Comparison of ENCODE assay signal across 18 cellular contexts in the genomic region with DNA sequence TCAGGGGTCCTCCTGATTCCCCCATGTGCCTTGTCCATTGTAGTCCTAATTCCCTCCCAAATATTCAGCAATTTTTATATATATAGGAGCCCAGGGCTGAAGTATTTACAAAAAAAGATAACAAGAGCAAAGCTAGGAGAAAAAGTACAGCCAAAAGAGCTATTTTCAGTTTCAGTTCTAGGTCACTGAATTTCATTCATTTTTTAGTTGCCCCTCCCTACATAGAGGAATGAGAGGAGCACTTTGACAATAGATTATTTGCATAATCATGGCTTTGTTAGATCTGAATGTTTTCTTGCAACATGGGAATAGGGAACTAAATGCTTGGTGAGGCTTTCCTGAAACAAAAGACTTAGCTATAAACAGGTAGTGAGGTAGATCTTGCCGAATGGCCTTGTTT. TPM values are rescaled to one million over a fixed set of nuclear protein-coding genes. Genes with fewer than 3 reads are reported as not detected.
DNase-seq lines count a peak whose midpoint lies in the region; ATAC-seq and TF ChIP-seq lines count a peak whose summit lies in the region.
"Had no signal": no experiment of that assay in that cellular context is flagged by ENCODE, and none has a peak within 500 bp of the region (broad histone marks: within the 10 kb centered on the region; RNA-seq: fewer than 3 reads in every experiment).

No MANE protein-coding gene starts in this region.

- H3K4me1 ChIP-seq in neural progenitor cell: no peaks in the 10 kb centered on the region

- no peak overlapping the region for H3K27ac ChIP-seq in neural progenitor cell

- H3K9me3 Mint-ChIP-seq in T-helper 2 cell treated with Interferon-gamma antibody and Interleukin-4, amounts not matched to agents 5 μg/mL and 100 μg/mL, for 36 hours: no peaks in the 10 kb centered on the region
- H3K9me3 Mint-ChIP-seq in activated T-helper 17 cell treated with anti-CD3 and anti-CD28 coated beads, Interleukin-2, amount 50 U/mL, for 72 hours: no peaks in the 10 kb centered on the region
- H3K9me3 Mint-ChIP-seq in natural killer cell treated with Interleukin-12 subunit alpha and Interleukin-12 subunit beta and Interleukin-15 and Interleukin-18, amount 100 ng/mL, for 72 hours: no peaks in the 10 kb centered on the region
- no peaks in the 10 kb centered on the region for H3K9me3 Mint-ChIP-seq in neural progenitor cell

- no peaks in the 10 kb centered on the region for H4K20me1 ChIP-seq in neural progenitor cell (ENCODE audit: low read depth)

- TF ChIP-seq CTCF in neural progenitor cell (IDR thresholded peaks at IDR 0.05): no peak

- no peaks in the 10 kb centered on the region for H3K79me2 ChIP-seq in neural progenitor cell (ENCODE audit: low read depth)

- peaks cover 9% of the 10 kb centered on the region for H3K4me1 Mint-ChIP-seq in T-helper 2 cell treated with Interferon-gamma antibody and Interleukin-4, amounts not matched to agents 5 μg/mL and 100 μg/mL, for 36 hours (ENCODE audit: low read depth)
- H3K4me1 Mint-ChIP-seq in activated T-helper 17 cell treated with anti-CD3 and anti-CD28 coated beads, Interleukin-2, amount 50 U/mL, for 72 hours: peaks cover 10% of the 10 kb centered on the region
- H3K4me1 Mint-ChIP-seq in natural killer cell treated with Interleukin-12 subunit alpha and Interleukin-12 subunit beta and Interleukin-15 and Interleukin-18, amount 100 ng/mL, for 72 hours (ENCODE audit: low read depth in 2 of 2): peaks cover 21 to 31% of the 10 kb centered on the region in 2 donors
- peaks cover 2% of the 10 kb centered on the region for H3K4me1 Mint-ChIP-seq in neural progenitor cell

- no peak overlapping the region for H3K9ac ChIP-seq in neural progenitor cell

- H3K36me3 ChIP-seq in neural progenitor cell: no peaks in the 10 kb centered on the region

- H3K27me3 ChIP-seq in neural progenitor cell: no peaks in the 10 kb centered on the region

- peak; percentile 69 for ATAC-seq in HG03342 (IDR thresholded peaks at IDR 0.05; ENCODE audit: unreplicated experiment)
- ATAC-seq in activated T-helper 17 cell treated with anti-CD3 and anti-CD28 coated beads, Interleukin-2, amount 50 U/mL, for 72 hours (replicated peaks): no peak
- no peak for ATAC-seq in natural killer cell treated with Interleukin-12 subunit alpha and Interleukin-12 subunit beta and Interleukin-15 and Interleukin-18, amount 100 ng/mL, for 72 hours
- ATAC-seq in GM21723 (IDR thresholded peaks at IDR 0.05; ENCODE audit: unreplicated experiment): no peak
- ATAC-seq in HG03457 (IDR thresholded peaks at IDR 0.05; ENCODE audit: unreplicated experiment): no peak

- H3K4me3 ChIP-seq in neural progenitor cell: no peak overlapping the region

- H3K4me3 Mint-ChIP-seq in T-helper 2 cell treated with Interferon-gamma antibody and Interleukin-4, amounts not matched to agents 5 μg/mL and 100 μg/mL, for 36 hours: no peak overlapping the region
- H3K4me3 Mint-ChIP-seq in activated T-helper 17 cell treated with anti-CD3 and anti-CD28 coated beads, Interleukin-2, amount 50 U/mL, for 72 hours: no peak overlapping the region
- peak overlapping the region; percentile 23 for H3K4me3 Mint-ChIP-seq in natural killer cell treated with Interleukin-12 subunit alpha and Interleukin-12 subunit beta and Interleukin-15 and Interleukin-18, amount 100 ng/mL, for 72 hours
- H3K4me3 Mint-ChIP-seq in neural progenitor cell: no peak overlapping the region

- H3K36me3 Mint-ChIP-seq in T-helper 2 cell treated with Interferon-gamma antibody and Interleukin-4, amounts not matched to agents 5 μg/mL and 100 μg/mL, for 36 hours (ENCODE audit: low read depth): peaks cover 45% of the 10 kb centered on the region
- peaks cover 99% of the 10 kb centered on the region for H3K36me3 Mint-ChIP-seq in activated T-helper 17 cell treated with anti-CD3 and anti-CD28 coated beads, Interleukin-2, amount 50 U/mL, for 72 hours (ENCODE audit: low read depth)
- H3K36me3 Mint-ChIP-seq in natural killer cell treated with Interleukin-12 subunit alpha and Interleukin-12 subunit beta and Interleukin-15 and Interleukin-18, amount 100 ng/mL, for 72 hours: peaks cover 23% of the 10 kb centered on the region
- H3K36me3 Mint-ChIP-seq in neural progenitor cell: peaks cover 4% of the 10 kb centered on the region

- H3K27me3 Mint-ChIP-seq in T-helper 2 cell treated with Interferon-gamma antibody and Interleukin-4, amounts not matched to agents 5 μg/mL and 100 μg/mL, for 36 hours (ENCODE audit: low read depth): no peaks in the 10 kb centered on the region
- H3K27me3 Mint-ChIP-seq in activated T-helper 17 cell treated with anti-CD3 and anti-CD28 coated beads, Interleukin-2, amount 50 U/mL, for 72 hours: no peaks in the 10 kb centered on the region
- H3K27me3 Mint-ChIP-seq in natural killer cell treated with Interleukin-12 subunit alpha and Interleukin-12 subunit beta and Interleukin-15 and Interleukin-18, amount 100 ng/mL, for 72 hours: no peaks in the 10 kb centered on the region
- peaks cover 5% of the 10 kb centered on the region for H3K27me3 Mint-ChIP-seq in neural progenitor cell (ENCODE audit: insufficient read depth, low read depth)

- H3K9me3 ChIP-seq in neural progenitor cell (ENCODE audit: low read depth): no peaks in the 10 kb centered on the region

- H3K27ac Mint-ChIP-seq in T-helper 2 cell treated with Interferon-gamma antibody and Interleukin-4, amounts not matched to agents 5 μg/mL and 100 μg/mL, for 36 hours: peak overlapping the region; percentile 17
- peak overlapping the region; percentile 52 for H3K27ac Mint-ChIP-seq in activated T-helper 17 cell treated with anti-CD3 and anti-CD28 coated beads, Interleukin-2, amount 50 U/mL, for 72 hours
- peak overlapping the region; percentile 57 to 60 for H3K27ac Mint-ChIP-seq in natural killer cell treated with Interleukin-12 subunit alpha and Interleukin-12 subunit beta and Interleukin-15 and Interleukin-18, amount 100 ng/mL, for 72 hours
- no peak overlapping the region for H3K27ac Mint-ChIP-seq in neural progenitor cell

- DNase-seq in T-helper 2 cell treated with Interferon-gamma antibody and Interleukin-4, amounts not matched to agents 5 μg/mL and 100 μg/mL, for 36 hours (ENCODE audit: low spot score): no peak
- DNase-seq in T-helper 2 cell: no peak
- DNase-seq in natural killer cell treated with Interleukin-12 subunit alpha and Interleukin-12 subunit beta and Interleukin-15 and Interleukin-18, amount 100 ng/mL, for 72 hours (ENCODE audit: low spot score): no peak
- DNase-seq in neural progenitor cell (ENCODE audit: low spot score): no peak
- DNase-seq: 8988T; aorta; DMS 273 treated with DMSO at 0.1 percent for 48 hours; H7; Karpas-422; NCI-H187 treated with DMSO at 0.1 percent for 48 hours; occipital lobe; stimulated activated CD4-positive, alpha-beta T cell treated with anti-CD3 and anti-CD28 coated beads, Interleukin-12 subunit alpha, Interleukin-12 subunit beta, amount 100 ng/mL, for 4 hours had no signal

- no peak overlapping the region for H2AFZ ChIP-seq in neural progenitor cell (replicated peaks)

- H3K4me2 ChIP-seq in neural progenitor cell: no peak overlapping the region

- H3F3A ChIP-seq in neural progenitor cell (ENCODE audit: low read depth): no peaks in the 10 kb centered on the region

RNA-seq across cellular contexts. Expression of a gene that starts 15.3 kb away (rescaled TPM):
- total RNA-seq in activated T-helper 17 cell treated with anti-CD3 and anti-CD28 coated beads, Interleukin-2, amount 50 U/mL, for 72 hours: 1 to 10 TPM in 1 of 2 donors, not detected in 1; 1.1 TPM
- not detected for total RNA-seq in natural killer cell treated with Interleukin-12 subunit alpha and Interleukin-12 subunit beta and Interleukin-15 and Interleukin-18, amount 100 ng/mL, for 72 hours
- 3.6 and 4.3 TPM in 2 replicates for total RNA-seq in neural progenitor cell (ENCODE audit: low replicate concordance)
- total RNA-seq: OCI-LY7; T-helper 1 cell treated with Interleukin-12 subunit alpha and Interleukin-12 subunit beta and Interleukin-4 antibody, amounts not matched to agents 30 ng/mL and 1 ng/mL, for 36 hours had no signal
